ENCODE assay signal across 8 cellular contexts in genomic region chr14:75277000-75277795, GRCh38. TPM values are rescaled to one million over a fixed set of nuclear protein-coding genes. Genes with fewer than 3 reads are reported as not detected.
DNase-seq lines count a peak whose midpoint lies in the region; ATAC-seq and TF ChIP-seq lines count a peak whose summit lies in the region.

No MANE protein-coding gene starts in this region.

- H3K4me3 ChIP-seq in neutrophil (ENCODE audit: low read depth in 1 of 2, low read length in 1 of 2): peak overlapping the region; percentile 97

- peak; percentile 80 for DNase-seq in LHCN-M2 (ENCODE audit: low read depth)
- DNase-seq in SHP77 treated with DMSO at 0.1 percent for 48 hours (lab: John Stamatoyannopoulos, UW): peak; percentile 60
- peak; percentile 94 for DNase-seq in amniotic epithelial cell (ENCODE audit: low read depth)
- peak; percentile 95 for DNase-seq in Right ventricle myocardium superior

- no peaks in the 10 kb centered on the region for H3K9me3 ChIP-seq in ES-I3 (ENCODE audit: control insufficient read depth, insufficient read depth, low read length)
- H3K9me3 ChIP-seq in neutrophil: peaks cover 7% of the 10 kb centered on the region

- intact Hi-C loops in Right ventricle myocardium superior (cut with DNase I): no loop called here

- no peaks in the 10 kb centered on the region; the same call in 1 of the 2 replicates for H3K36me3 ChIP-seq in ES-I3 (ENCODE audit: insufficient read depth, low read length)
- peaks cover 35% of the 10 kb centered on the region for H3K36me3 ChIP-seq in neutrophil

- H3K4me1 ChIP-seq in ES-I3 (ENCODE audit: insufficient read depth, low read length) (peaks cover 10% of the 10 kb centered on the region), neutrophil (ENCODE audit: control insufficient read depth in 1 of 2, insufficient read depth in 1 of 2, low read depth in 1 of 2, low read length in 1 of 2) (peaks cover 71% of the 10 kb centered on the region in 2 experiments)

- ATAC-seq in Right ventricle myocardium superior (ENCODE audit: poor library complexity) (peak; percentile 87), HG03432 (IDR thresholded peaks at IDR 0.05; ENCODE audit: unreplicated experiment) (no peak), HG03095 (IDR thresholded peaks at IDR 0.05; ENCODE audit: unreplicated experiment) (no peak)

- H3K27me3 ChIP-seq in neutrophil: no peaks in the 10 kb centered on the region

- peak overlapping the region; percentile 99 for H3K27ac ChIP-seq in neutrophil

- peak; percentile 54 for TF ChIP-seq CTCF in neutrophil (IDR thresholded peaks at IDR 0.05)

- H3K9ac ChIP-seq in ES-I3 (ENCODE audit: low read depth, low read length): peak overlapping the region; percentile 56; the same call in 1 of the 2 replicates

RNA-seq across cellular contexts. Expression of gene FOS, which starts 1.4 kb away (rescaled TPM):
- 5.6 and 8.9 TPM in 2 replicates for total RNA-seq in LHCN-M2 (2014; rRNA removed)
- 0.58 TPM for polyA plus RNA-seq in LHCN-M2 (2012)
- 11.9 TPM for total RNA-seq in Right ventricle myocardium superior
